ENCODE assay signal across 13 cellular contexts in genomic region chr11:36362902-36363301, GRCh38.
DNase-seq lines count a peak whose midpoint lies in the region; ATAC-seq, FAIRE-seq and TF ChIP-seq lines count a peak whose summit lies in the region.
"Had no signal": no experiment of that assay in that cellular context is flagged by ENCODE, and none has a peak within 500 bp of the region (broad histone marks: within the 10 kb centered on the region; RNA-seq: fewer than 3 reads in every experiment).

No MANE protein-coding gene starts in this region.

- CTCF ChIA-PET in naive thymus-derived CD4-positive, alpha-beta T cell (lab: Charles Lee): interaction anchor here (0.6 kb wide), 1 partner anchor 28 kb away, joined by 3 read pairs; no protein-coding TSS in a partner anchor

- POLR2A ChIA-PET in naive thymus-derived CD4-positive, alpha-beta T cell (lab: Charles Lee): no interaction called here

- H3K36me3 Mint-ChIP-seq in HFFc6 (ENCODE audit: low read depth): no peaks in the 10 kb centered on the region
- H3K36me3 Mint-ChIP-seq in activated T-helper 17 cell treated with anti-CD3 and anti-CD28 coated beads, Interleukin-2, amount 50 U/mL, for 72 hours (ENCODE audit: low read depth): no peaks in the 10 kb centered on the region
- H3K36me3 Mint-ChIP-seq in naive thymus-derived CD4-positive, alpha-beta T cell: no peaks in the 10 kb centered on the region

- peak overlapping the region; percentile 2 for H3K9ac ChIP-seq in keratinocyte (ENCODE audit: control insufficient read depth, extremely low read depth, insufficient read depth, low read length)

- H3K9me1 ChIP-seq in keratinocyte (ENCODE audit: control insufficient read depth, extremely low read depth, insufficient read depth, low read length): no peaks in the 10 kb centered on the region

- H3K4me1 Mint-ChIP-seq in HFFc6 (ENCODE audit: low read depth): peaks cover 82% of the 10 kb centered on the region
- peaks cover 15% of the 10 kb centered on the region for H3K4me1 Mint-ChIP-seq in activated T-helper 17 cell treated with anti-CD3 and anti-CD28 coated beads, Interleukin-2, amount 50 U/mL, for 72 hours
- H3K4me1 Mint-ChIP-seq in naive thymus-derived CD4-positive, alpha-beta T cell: peaks cover 0 to 42% (median 13%) of the 10 kb centered on the region in 7 donors

- dilution Hi-C loops in keratinocyte (cut with MboI; ENCODE audit: extremely low pct_ligation_motif_present, low sequenced_read_pairs): no loop called here

- no peak for FAIRE-seq in keratinocyte (lab: Jason Lieb, UNC)

- H3K4me1 ChIP-seq in keratinocyte (ENCODE audit: control insufficient read depth, extremely low read depth, insufficient read depth, low read length): peaks cover 47% of the 10 kb centered on the region
- H3K4me1 ChIP-seq in naive thymus-derived CD4-positive, alpha-beta T cell (ENCODE audit: control insufficient read depth in 2 of 2, insufficient read depth in 2 of 2, low read length in 2 of 2): peaks cover 0 to 27% of the 10 kb centered on the region in 2 donors

- H3K4me3 ChIP-seq in keratinocyte (ENCODE audit: control insufficient read depth in 2 of 3, extremely low read depth in 1 of 3, insufficient read depth in 2 of 3, low read depth in 1 of 3, low read length in 3 of 3): no peak overlapping the region
- no peak overlapping the region for H3K4me3 ChIP-seq in naive thymus-derived CD4-positive, alpha-beta T cell (ENCODE audit: low read length)

- H3K27ac Mint-ChIP-seq in HFFc6: peak overlapping the region; percentile 99
- no peak overlapping the region for H3K27ac Mint-ChIP-seq in activated T-helper 17 cell treated with anti-CD3 and anti-CD28 coated beads, Interleukin-2, amount 50 U/mL, for 72 hours
- no peak overlapping the region for H3K27ac Mint-ChIP-seq in naive thymus-derived CD4-positive, alpha-beta T cell
- H3K27ac Mint-ChIP-seq: activated B cell treated with CpG ODN at 0.5 μM for 24 hours had no signal

- no peaks in the 10 kb centered on the region for H3K9me3 ChIP-seq in keratinocyte (ENCODE audit: control insufficient read depth, low read depth, low read length)
- no peaks in the 10 kb centered on the region for H3K9me3 ChIP-seq in naive thymus-derived CD4-positive, alpha-beta T cell (ENCODE audit: control insufficient read depth in 2 of 3, low read length in 3 of 3)

- no peaks in the 10 kb centered on the region for H4K20me1 ChIP-seq in keratinocyte (ENCODE audit: control insufficient read depth, extremely low read depth, insufficient read depth, low read length)

- no peak for ATAC-seq in activated T-helper 17 cell treated with anti-CD3 and anti-CD28 coated beads, Interleukin-2, amount 50 U/mL, for 72 hours (replicated peaks)
- ATAC-seq in naive thymus-derived CD4-positive, alpha-beta T cell: no peak
- ATAC-seq: Panc1 had no signal

- TF ChIP-seq CTCF in HFFc6 (IDR thresholded peaks at IDR 0.05): no peak
- TF ChIP-seq CTCF in keratinocyte (optimal IDR thresholded peaks at IDR 0.05 in 1 of 3, IDR thresholded peaks at IDR 0.05 in 1 of 3, conservative IDR thresholded peaks at IDR 0.05 in 1 of 3; ENCODE audit: extremely low read depth in 1 of 3, insufficient read depth in 2 of 3, low read length in 3 of 3): no peak

- H3K79me2 ChIP-seq in keratinocyte (ENCODE audit: control insufficient read depth, insufficient read depth, low read length): no peaks in the 10 kb centered on the region

- H3K27me3 Mint-ChIP-seq in HFFc6 (ENCODE audit: insufficient read depth): no peaks in the 10 kb centered on the region; the same call in 1 of the 2 replicates
- peaks cover 8% of the 10 kb centered on the region for H3K27me3 Mint-ChIP-seq in activated T-helper 17 cell treated with anti-CD3 and anti-CD28 coated beads, Interleukin-2, amount 50 U/mL, for 72 hours
- peaks cover 7 to 51% (median 40%) of the 10 kb centered on the region in 5 donors for H3K27me3 Mint-ChIP-seq in naive thymus-derived CD4-positive, alpha-beta T cell

- no peak overlapping the region for H2AFZ ChIP-seq in keratinocyte (ENCODE audit: control insufficient read depth, low read length)

- H3K36me3 ChIP-seq in keratinocyte (ENCODE audit: control insufficient read depth in 2 of 2, extremely low read depth in 1 of 2, insufficient read depth in 2 of 2, low read length in 2 of 2): no peaks in the 10 kb centered on the region
- no peaks in the 10 kb centered on the region for H3K36me3 ChIP-seq in naive thymus-derived CD4-positive, alpha-beta T cell (ENCODE audit: control insufficient read depth in 2 of 3, insufficient read depth in 3 of 3, low read length in 3 of 3)

- no peaks in the 10 kb centered on the region for H3K9me3 Mint-ChIP-seq in HFFc6
- H3K9me3 Mint-ChIP-seq in activated T-helper 17 cell treated with anti-CD3 and anti-CD28 coated beads, Interleukin-2, amount 50 U/mL, for 72 hours: no peaks in the 10 kb centered on the region
- peaks cover 0 to 1% (median 0%) of the 10 kb centered on the region in 11 donors for H3K9me3 Mint-ChIP-seq in naive thymus-derived CD4-positive, alpha-beta T cell
- H3K9me3 Mint-ChIP-seq: activated B cell treated with CpG ODN at 0.5 μM for 24 hours had no signal

- H3K4me3 Mint-ChIP-seq in HFFc6: peak overlapping the region; percentile 89
- peak overlapping the region; percentile 62 for H3K4me3 Mint-ChIP-seq in activated T-helper 17 cell treated with anti-CD3 and anti-CD28 coated beads, Interleukin-2, amount 50 U/mL, for 72 hours
- H3K4me3 Mint-ChIP-seq in naive thymus-derived CD4-positive, alpha-beta T cell: peak overlapping the region in 1 of 10 donors; percentile 30
- H3K4me3 Mint-ChIP-seq: activated B cell treated with CpG ODN at 0.5 μM for 24 hours had no signal

- H3K27me3 ChIP-seq in keratinocyte (ENCODE audit: control insufficient read depth, extremely low read depth, insufficient read depth, low read length): no peaks in the 10 kb centered on the region
- H3K27me3 ChIP-seq in naive thymus-derived CD4-positive, alpha-beta T cell (ENCODE audit: control insufficient read depth in 2 of 2, insufficient read depth in 2 of 2, low read length in 2 of 2): no peaks in the 10 kb centered on the region

- peak overlapping the region; percentile 6 for H3K4me2 ChIP-seq in keratinocyte (ENCODE audit: control insufficient read depth, extremely low read depth, insufficient read depth, low read depth, low read length)

- peak; percentile 82 for DNase-seq in ACHN
- peak; percentile 78 for DNase-seq in HFFc6
- no peak for DNase-seq in keratinocyte (ENCODE audit: low read depth, low spot score)
- no peak for DNase-seq in DMS153 (lab: John Stamatoyannopoulos, UW)
- no peak for DNase-seq in caudate nucleus (lab: John Stamatoyannopoulos, UW)
- DNase-seq in posterior vena cava (ENCODE audit: low spot score): no peak
- DNase-seq in naive thymus-derived CD4-positive, alpha-beta T cell: no peak
- DNase-seq: activated B cell treated with CpG ODN at 0.5 μM for 24 hours, C1 segment of cervical spinal cord, hypothalamus, NCI-H2029 treated with DMSO at 0.1 percent for 48 hours had no signal

- intact Hi-C loops in posterior vena cava (cut with DNase I): no loop called here
- intact Hi-C loops in naive thymus-derived CD4-positive, alpha-beta T cell (cut with micrococcal nuclease): no loop called here

- H3K27ac ChIP-seq in keratinocyte (ENCODE audit: control insufficient read depth, insufficient read depth, low read length) (peak overlapping the region; percentile 91), caudate nucleus (ENCODE audit: low read depth, low read length) (no peak overlapping the region)
- H3K27ac ChIP-seq in naive thymus-derived CD4-positive, alpha-beta T cell (ENCODE audit: low read depth, low read length): no peak overlapping the region

- in situ Hi-C loops in ACHN (cut with HindIII; ENCODE audit: low pct_ligation_motif_present, low pct_unique_long_range_greater_than_20kb, low sequenced_read_pairs): no loop called here

Comparison
In these comparisons a context has a peak if more than half of its experiments do, and no peak if none do; other contexts are left out.
1. DNase-seq: peak in ACHN (single experiment) and HFFc6 (single experiment); none in keratinocyte (single experiment), DMS153 (single experiment), caudate nucleus (0 of 61), posterior vena cava (single experiment) and naive thymus-derived CD4-positive, alpha-beta T cell (0 of 9).